14 cellular contexts compared by ENCODE assay signal in genomic region chr11:114137054-114137453, GRCh38.
DNase-seq lines count a peak whose midpoint lies in the region; ATAC-seq and TF ChIP-seq lines count a peak whose summit lies in the region.
"Had no signal": no experiment of that assay in that cellular context is flagged by ENCODE, and none has a peak within 500 bp of the region (broad histone marks: within the 10 kb centered on the region; RNA-seq: fewer than 3 reads in every experiment).

No MANE protein-coding gene starts in this region.

- H3K36me3 ChIP-seq in left ventricle myocardium inferior (peaks cover 14% of the 10 kb centered on the region), breast epithelium (no peaks in the 10 kb centered on the region), uterus (no peaks in the 10 kb centered on the region)

- H3K9me3 Mint-ChIP-seq in naive thymus-derived CD8-positive, alpha-beta T cell: peaks cover 0 to 2% (median 0%) of the 10 kb centered on the region in 9 donors

- peaks cover 100% of the 10 kb centered on the region for H3K4me1 ChIP-seq in left ventricle myocardium inferior
- peaks cover 4 to 34% of the 10 kb centered on the region in 2 donors for H3K4me1 ChIP-seq in breast epithelium
- H3K4me1 ChIP-seq in uterus: peaks cover 22 to 32% of the 10 kb centered on the region in 2 donors

- H3K4me3 Mint-ChIP-seq in naive thymus-derived CD8-positive, alpha-beta T cell: peak overlapping the region in 8 of 10 donors; percentile 9 to 54 (median 50)

- H3K27me3 Mint-ChIP-seq in naive thymus-derived CD8-positive, alpha-beta T cell: peaks cover 0 to 2% (median 0%) of the 10 kb centered on the region in 5 donors

- H3K27ac ChIP-seq in left ventricle myocardium inferior (replicated peaks): peak overlapping the region; percentile 81
- H3K27ac ChIP-seq in breast epithelium: peak overlapping the region; percentile 27 to 57
- peak overlapping the region; percentile 98 to 100 for H3K27ac ChIP-seq in uterus

- no peak for TF ChIP-seq POLR2A in breast epithelium (IDR thresholded peaks at IDR 0.05)
- TF ChIP-seq POLR2A in uterus (IDR thresholded peaks at IDR 0.05): no peak

- no peak for TF ChIP-seq CTCF in left ventricle myocardium inferior (IDR thresholded peaks at IDR 0.05; ENCODE audit: borderline replicate concordance)
- TF ChIP-seq CTCF in breast epithelium (IDR thresholded peaks at IDR 0.05): no peak
- TF ChIP-seq CTCF in uterus (IDR thresholded peaks at IDR 0.05): no peak

- peaks cover 0 to 5% (median 0%) of the 10 kb centered on the region in 3 donors for H3K36me3 Mint-ChIP-seq in naive thymus-derived CD8-positive, alpha-beta T cell

- ATAC-seq in naive thymus-derived CD8-positive, alpha-beta T cell: no peak
- no peak for ATAC-seq in esophagus mucosa

- H3K4me1 Mint-ChIP-seq in naive thymus-derived CD8-positive, alpha-beta T cell: peaks cover 18 to 74% (median 47%) of the 10 kb centered on the region in 4 donors

- H3K9me3 ChIP-seq in left ventricle myocardium inferior (replicated peaks) (no peaks in the 10 kb centered on the region), breast epithelium (no peaks in the 10 kb centered on the region), uterus (no peaks in the 10 kb centered on the region)

- POLR2A ChIA-PET in naive thymus-derived CD8-positive, alpha-beta T cell (lab: Charles Lee): no interaction called here

- H3K27me3 ChIP-seq in left ventricle myocardium inferior (ENCODE audit: low read depth) (no peaks in the 10 kb centered on the region), breast epithelium (no peaks in the 10 kb centered on the region), uterus (no peaks in the 10 kb centered on the region)

- no peak for DNase-seq in left ventricle myocardium inferior
- no peak for DNase-seq in cardiac septum (ENCODE audit: low spot score)
- DNase-seq in breast epithelium (ENCODE audit: low spot score in 2 of 2): no peak
- DNase-seq in naive thymus-derived CD8-positive, alpha-beta T cell: no peak
- DNase-seq in uterus: no peak
- DNase-seq in AML-193 (lab: John Stamatoyannopoulos, UW): no peak
- DNase-seq in GM19238 (ENCODE audit: insufficient read length, low spot score): no peak
- DNase-seq: amygdala; C1 segment of cervical spinal cord; effector CD8-positive, alpha-beta T cell; GDM1; NCI-H2227 treated with DMSO at 0.1 percent for 48 hours; stimulated activated CD4-positive, alpha-beta T cell treated with anti-CD3 and anti-CD28 coated beads, Interleukin-15, amount 100 ng/mL, for 24 hours had no signal

- H3K4me3 ChIP-seq in left ventricle myocardium inferior (peak overlapping the region; percentile 8), breast epithelium (peak overlapping the region in 1 of 3 donors; percentile 9), uterus (no peak overlapping the region)

- peak overlapping the region in 6 of 10 donors; percentile 6 to 57 (median 30) for H3K27ac Mint-ChIP-seq in naive thymus-derived CD8-positive, alpha-beta T cell

- intact Hi-C loops in left ventricle myocardium inferior (cut with micrococcal nuclease) (no loop called here), cardiac septum (cut with DNase I) (no loop called here), breast epithelium (cut with DNase I; ENCODE audit: low total_unique reads) (no loop called here), uterus (cut with DNase I; ENCODE audit: low total_unique reads) (no loop called here)

Comparison
In these comparisons a context has a peak if more than half of its experiments do, and no peak if none do; other contexts are left out.
1. H3K27ac ChIP-seq: peak in every context shown above with its lines; median percentile 99 in uterus; 81 in left ventricle myocardium inferior; 42 in breast epithelium.